ENCODE assay signal across 8 cellular contexts in genomic region chr5:75567710-75568109, GRCh38. TPM values are rescaled to one million over a fixed set of nuclear protein-coding genes. Genes with fewer than 3 reads are reported as not detected.
DNase-seq lines count a peak whose midpoint lies in the region; ATAC-seq and TF ChIP-seq lines count a peak whose summit lies in the region.

No MANE protein-coding gene starts in this region.

- no peak for TF ChIP-seq POLR2A in breast epithelium (IDR thresholded peaks at IDR 0.05)

- TF ChIP-seq CTCF in right atrium auricular region (IDR thresholded peaks at IDR 0.05) (no peak), breast epithelium (IDR thresholded peaks at IDR 0.05) (no peak), smooth muscle cell (IDR thresholded peaks at IDR 0.05; ENCODE audit: borderline replicate concordance, insufficient read depth, poor library complexity, severe bottlenecking) (no peak), glutamatergic neuron (IDR thresholded peaks at IDR 0.05; ENCODE audit: partially characterized antibody, unreplicated experiment) (no peak)

- H3K27me3 Mint-ChIP-seq in glutamatergic neuron (ENCODE audit: unreplicated experiment), result no peaks in the 10 kb centered on the region

- H3K9ac ChIP-seq in smooth muscle cell (ENCODE audit: low read depth), result peak overlapping the region; percentile 24

- H3K4me3 Mint-ChIP-seq in glutamatergic neuron (ENCODE audit: unreplicated experiment), result no peak overlapping the region

- H3K27ac ChIP-seq in right atrium auricular region (no peak overlapping the region), breast epithelium (peak overlapping the region; percentile 21 to 41), smooth muscle cell (ENCODE audit: low read depth) (peak overlapping the region; percentile 80)

- H3K4me3 ChIP-seq in right atrium auricular region (no peak overlapping the region), breast epithelium (no peak overlapping the region), smooth muscle cell (no peak overlapping the region)

- H3K27me3 ChIP-seq in right atrium auricular region, result no peaks in the 10 kb centered on the region
- no peaks in the 10 kb centered on the region for H3K27me3 ChIP-seq in breast epithelium
- H3K27me3 ChIP-seq in smooth muscle cell (ENCODE audit: low read depth), result no peaks in the 10 kb centered on the region

- H3K9me3 ChIP-seq in right atrium auricular region (peaks cover 0 to 13% of the 10 kb centered on the region in 2 donors), breast epithelium (peaks cover 0 to 9% of the 10 kb centered on the region in 2 donors), smooth muscle cell (replicated peaks; ENCODE audit: low read depth) (no peaks in the 10 kb centered on the region)

- H3K36me3 Mint-ChIP-seq in glutamatergic neuron (ENCODE audit: unreplicated experiment), result peaks cover 21% of the 10 kb centered on the region

- peaks cover 25% of the 10 kb centered on the region for H3F3A ChIP-seq in smooth muscle cell (ENCODE audit: low read depth)

- intact Hi-C loops in Right ventricle myocardium superior (cut with DNase I) (loop anchor here (10.0 kb wide), 1 partner anchor 53 kb away; the partner anchor contains the start of genes CERT1 and POLK), breast epithelium (cut with DNase I; ENCODE audit: low total_unique reads) (no loop called here)

- H3K4me2 ChIP-seq in smooth muscle cell, result peak overlapping the region; percentile 67

- 17% methylated on average over 2 of the region's 2 CpGs for WGBS in smooth muscle cell (ENCODE audit: low lambda C conversion rate)

- DNase-seq in Right ventricle myocardium superior (no peak), right atrium auricular region (ENCODE audit: low spot score) (no peak), KG1 (lab: John Stamatoyannopoulos, UW) (peak; percentile 60), breast epithelium (ENCODE audit: low spot score in 2 of 2) (no peak), smooth muscle cell (lab: John Stamatoyannopoulos, UW; ENCODE audit: unreplicated experiment) (no peak), glutamatergic neuron (no peak), NCI-H82 (lab: John Stamatoyannopoulos, UW) (no peak), GF-D8 (lab: John Stamatoyannopoulos, UW) (no peak)

- H3K36me3 ChIP-seq in right atrium auricular region, result peaks cover 5% of the 10 kb centered on the region
- no peaks in the 10 kb centered on the region for H3K36me3 ChIP-seq in breast epithelium
- no peaks in the 10 kb centered on the region for H3K36me3 ChIP-seq in smooth muscle cell (ENCODE audit: low read depth)

- no peak overlapping the region for H3K27ac Mint-ChIP-seq in glutamatergic neuron (ENCODE audit: unreplicated experiment)

- H3K4me1 Mint-ChIP-seq in glutamatergic neuron (ENCODE audit: low read depth, unreplicated experiment), result no peaks in the 10 kb centered on the region

- ATAC-seq in Right ventricle myocardium superior (ENCODE audit: poor library complexity), result peak; percentile 61

- peaks cover 30% of the 10 kb centered on the region for H3K79me2 ChIP-seq in smooth muscle cell (ENCODE audit: low read depth)

- H3K4me1 ChIP-seq in right atrium auricular region (peaks cover 0 to 38% of the 10 kb centered on the region in 2 donors), breast epithelium (peaks cover 0 to 10% of the 10 kb centered on the region in 2 donors), smooth muscle cell (ENCODE audit: low read depth) (peaks cover 14% of the 10 kb centered on the region)

- H2AFZ ChIP-seq in smooth muscle cell (ENCODE audit: low read depth), result no peak overlapping the region

- H4K20me1 ChIP-seq in smooth muscle cell (ENCODE audit: low read depth), result peaks cover 22% of the 10 kb centered on the region

- H3K9me3 Mint-ChIP-seq in glutamatergic neuron (ENCODE audit: unreplicated experiment), result peaks cover 5% of the 10 kb centered on the region

RNA-seq across cellular contexts. Expression of gene ANKDD1B, which starts 43.5 kb away (rescaled TPM):
- total RNA-seq in Right ventricle myocardium superior (not detected), right atrium auricular region (not detected), breast epithelium (1 to 10 TPM in 2 of 3 donors, under 1 TPM in 1; 0.66 to 1.4 (median 1.0) TPM), smooth muscle cell (0.18 and 0.31 TPM in 2 replicates), glutamatergic neuron (ENCODE audit: unreplicated experiment) (2.3 TPM)
- 0.47 TPM in 1 of 2 replicates, not detected in the other for polyA plus RNA-seq in smooth muscle cell

RNA-seq across cellular contexts. Expression of gene POLK, which starts 56.0 kb away (rescaled TPM):
- total RNA-seq in Right ventricle myocardium superior, result 20.6 TPM
- 10 to 100 TPM; 19.1 to 21.1 TPM for total RNA-seq in right atrium auricular region
- 10 to 100 TPM; 44.0 to 58.4 (median 44.9) TPM for total RNA-seq in breast epithelium
- 31.6 and 36.5 TPM in 2 replicates for total RNA-seq in smooth muscle cell
- 12.8 and 15.0 TPM in 2 replicates for polyA plus RNA-seq in smooth muscle cell
- total RNA-seq in glutamatergic neuron (ENCODE audit: unreplicated experiment), result 28.9 TPM

RNA-seq across cellular contexts. Expression of gene CERT1, which starts 56.3 kb away (rescaled TPM):
- total RNA-seq in Right ventricle myocardium superior (32.1 TPM), right atrium auricular region (10 to 100 TPM; 12.3 to 12.6 TPM), breast epithelium (10 to 100 TPM; 37.7 to 84.0 (median 42.1) TPM), smooth muscle cell (31.0 and 35.4 TPM in 2 replicates), glutamatergic neuron (ENCODE audit: unreplicated experiment) (45.4 TPM)
- polyA plus RNA-seq in smooth muscle cell, result 9.1 and 16.8 TPM in 2 replicates

Comparison
In these comparisons a context has a peak if more than half of its experiments do, and no peak if none do; other contexts are left out.
1. H3K27ac ChIP-seq: peak in breast epithelium (2 of 2) and smooth muscle cell (single experiment); none in right atrium auricular region (0 of 2).